In the genomic region with DNA sequence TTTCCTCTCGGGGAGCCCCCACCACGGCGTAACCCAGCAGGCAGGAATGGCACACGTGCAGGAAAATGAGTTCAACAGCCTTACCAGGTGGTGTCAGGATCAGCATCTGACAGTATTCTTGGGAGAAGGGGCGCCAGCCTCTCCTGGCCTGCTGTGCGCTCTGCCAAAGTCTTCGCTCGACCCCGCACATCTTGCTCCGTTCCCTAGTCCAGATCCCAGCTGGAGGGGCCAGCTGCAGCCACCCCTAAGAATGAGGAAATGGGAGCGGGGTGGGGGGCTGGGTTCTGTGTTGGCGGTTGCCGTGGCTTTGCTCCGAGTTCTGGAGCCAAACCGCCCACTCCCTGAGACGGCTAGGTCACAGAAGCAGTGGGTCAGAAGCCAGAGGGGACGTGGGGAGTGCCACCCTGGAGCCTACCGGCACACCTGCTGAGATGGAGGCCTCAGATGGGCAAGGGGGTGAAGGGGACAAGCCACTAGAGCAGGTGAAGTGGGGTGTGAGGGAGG, we compare ENCODE assay signal across 9 cellular contexts. TPM values are rescaled to one million over a fixed set of nuclear protein-coding genes. Genes with fewer than 3 reads are reported as not detected.
A peak's percentile ranks its signal among the peaks of the same experiment; 100 is the strongest.
DNase-seq lines count a peak whose midpoint lies in the region; ATAC-seq and TF ChIP-seq lines count a peak whose summit lies in the region.
"Had no signal": no experiment of that assay in that cellular context is flagged by ENCODE, and none has a peak within 500 bp of the region (broad histone marks: within the 10 kb centered on the region; RNA-seq: fewer than 3 reads in every experiment).

Gene CHCT1, plus strand, starts transcription at position 328 of the 504 bp plus-strand sequence. Its CDS starts 104 bp downstream, at position 432.

- CTCF ChIA-PET in activated CD4-positive, alpha-beta memory T cell treated with anti-CD3 and anti-CD28 coated beads for 36 hours (lab: Charles Lee): interaction anchor here (0.5 to 1.8 kb wide), 3 partner anchors 71 to 282 kb away, joined by 3 to 5 read pairs (median 3); no protein-coding TSS in a partner anchor

- POLR2A ChIA-PET in activated CD4-positive, alpha-beta memory T cell treated with anti-CD3 and anti-CD28 coated beads for 36 hours (lab: Charles Lee): no interaction called here

- H3K9me3 Mint-ChIP-seq in GM23338: no peaks in the 10 kb centered on the region; the same call in 2 of the 3 replicates
- no peaks in the 10 kb centered on the region for H3K9me3 Mint-ChIP-seq in activated CD4-positive, alpha-beta memory T cell treated with anti-CD3 and anti-CD28 coated beads for 36 hours

- DNase-seq in GM23338 (ENCODE audit: low spot score): peak; percentile 59
- DNase-seq in activated CD4-positive, alpha-beta memory T cell treated with anti-CD3 and anti-CD28 coated beads for 36 hours: no peak
- no peak for DNase-seq in left ventricle myocardium inferior
- DNase-seq in skeletal muscle cell (ENCODE audit: low read depth): no peak
- no peak for DNase-seq in NCI-H2107 treated with DMSO at 0.1 percent for 48 hours (lab: John Stamatoyannopoulos, UW; ENCODE audit: unreplicated experiment)
- no peak for DNase-seq in AML-193 (lab: John Stamatoyannopoulos, UW)

- H3K4me3 Mint-ChIP-seq in GM23338: peak within 1 kb of the TSS; percentile 70
- H3K4me3 Mint-ChIP-seq in activated CD4-positive, alpha-beta memory T cell treated with anti-CD3 and anti-CD28 coated beads for 36 hours: peak within 1 kb of the TSS; percentile 64

- no peak within 1 kb of the TSS for H3K27ac Mint-ChIP-seq in GM23338
- H3K27ac Mint-ChIP-seq in activated CD4-positive, alpha-beta memory T cell treated with anti-CD3 and anti-CD28 coated beads for 36 hours: no peak within 1 kb of the TSS

- H3K36me3 ChIP-seq in GM23338 (ENCODE audit: insufficient read depth) (no peaks in the 10 kb centered on the region; the same call in 1 of the 2 replicates), left ventricle myocardium inferior (no peaks in the 10 kb centered on the region)

- no peaks in the 10 kb centered on the region for H3K79me2 ChIP-seq in GM23338 (replicated peaks; ENCODE audit: insufficient read depth)

- H3K27ac ChIP-seq in GM23338 (ENCODE audit: low read depth) (no peak within 1 kb of the TSS), left ventricle myocardium inferior (replicated peaks) (peak within 1 kb of the TSS; percentile 46)

- no peaks in the 10 kb centered on the region for H4K20me1 ChIP-seq in GM23338 (replicated peaks; ENCODE audit: insufficient read depth)

- peak within 1 kb of the TSS; percentile 95 for H3K4me2 ChIP-seq in GM23338

- no peaks in the 10 kb centered on the region for H3K9me2 ChIP-seq in GM23338 (ENCODE audit: insufficient read depth)

- no peak for TF ChIP-seq CTCF in GM23338 (conservative IDR thresholded peaks at IDR 0.05; ENCODE audit: low read depth in 2 of 2)
- no peak for TF ChIP-seq CTCF in left ventricle myocardium inferior (IDR thresholded peaks at IDR 0.05; ENCODE audit: borderline replicate concordance)

- no peaks in the 10 kb centered on the region for H3K9me3 ChIP-seq in left ventricle myocardium inferior (replicated peaks)

- H3K36me3 Mint-ChIP-seq in GM23338 (ENCODE audit: low read depth): no peaks in the 10 kb centered on the region
- no peaks in the 10 kb centered on the region for H3K36me3 Mint-ChIP-seq in activated CD4-positive, alpha-beta memory T cell treated with anti-CD3 and anti-CD28 coated beads for 36 hours

- H3F3A ChIP-seq in GM23338 (replicated peaks; ENCODE audit: low read depth): peaks cover 10% of the 10 kb centered on the region

- H3K4me1 ChIP-seq in GM23338 (ENCODE audit: insufficient read depth) (peaks cover 9% of the 10 kb centered on the region), left ventricle myocardium inferior (peaks cover 12% of the 10 kb centered on the region)

- peak within 1 kb of the TSS; percentile 73 for H3K4me3 ChIP-seq in GM23338
- peak within 1 kb of the TSS; percentile 67 for H3K4me3 ChIP-seq in left ventricle myocardium inferior
- H3K4me3 ChIP-seq in skeletal muscle cell (ENCODE audit: low read depth, low read length): peak within 1 kb of the TSS; percentile 53

- H3K27me3 ChIP-seq in GM23338 (ENCODE audit: insufficient read depth) (peaks cover 15% of the 10 kb centered on the region), left ventricle myocardium inferior (ENCODE audit: low read depth) (no peaks in the 10 kb centered on the region)

- ATAC-seq in GM23338: peak; percentile 40
- no peak for ATAC-seq in HG02840 (IDR thresholded peaks at IDR 0.05; ENCODE audit: low FRiP score, unreplicated experiment)
- ATAC-seq in HG02970 (IDR thresholded peaks at IDR 0.05; ENCODE audit: low FRiP score, unreplicated experiment): no peak

- peaks cover 5% of the 10 kb centered on the region for H3K27me3 Mint-ChIP-seq in GM23338 (ENCODE audit: insufficient read depth, low read depth, poor library complexity)
- peaks cover 2% of the 10 kb centered on the region for H3K27me3 Mint-ChIP-seq in activated CD4-positive, alpha-beta memory T cell treated with anti-CD3 and anti-CD28 coated beads for 36 hours

- peaks cover 16% of the 10 kb centered on the region for H3K4me1 Mint-ChIP-seq in GM23338
- peaks cover 8% of the 10 kb centered on the region for H3K4me1 Mint-ChIP-seq in activated CD4-positive, alpha-beta memory T cell treated with anti-CD3 and anti-CD28 coated beads for 36 hours (ENCODE audit: low read depth)

- intact Hi-C loops in activated CD4-positive, alpha-beta memory T cell treated with anti-CD3 and anti-CD28 coated beads for 36 hours (cut with micrococcal nuclease): loop anchor here (5.0 to 10.0 kb wide), 2 partner anchors 163 to 215 kb away; no protein-coding TSS in a partner anchor
- intact Hi-C loops in left ventricle myocardium inferior (cut with micrococcal nuclease): no loop called here

- H2AFZ ChIP-seq in GM23338: peak within 1 kb of the TSS; percentile 100

TF ChIP-seq in GM23338, 12 proteins besides CTCF, POLR2A, EP300 and RAD21:
- no peak for TF ChIP-seq ETS1 (IDR thresholded peaks at IDR 0.05)
- TF ChIP-seq STAT1 (IDR thresholded peaks at IDR 0.05; ENCODE audit: unreplicated experiment): no peak
- no peak for TF ChIP-seq EZH2phosphoT487 (IDR thresholded peaks at IDR 0.05; ENCODE audit: unreplicated experiment)
- TF ChIP-seq POLR2AphosphoS5 (IDR thresholded peaks at IDR 0.05; ENCODE audit: low read depth): no peak

RNA-seq across cellular contexts. Expression of gene CHCT1, which starts in this region (rescaled TPM):
- not detected in 2 replicates for total RNA-seq in GM23338 (2014; rRNA removed; shearing (Covaris generic))
- 0.61 TPM in 1 of 2 replicates, not detected in the other for polyA plus RNA-seq in GM23338 (2016; fragmentation: Nextera tagmentation; extraction: Ambion mirVana)
- not detected for total RNA-seq in activated CD4-positive, alpha-beta memory T cell treated with anti-CD3 and anti-CD28 coated beads for 36 hours
- total RNA-seq in left ventricle myocardium inferior: not detected
- total RNA-seq: activated CD8-positive, alpha-beta memory T cell treated with anti-CD3 and anti-CD28 coated beads for 36 hours had no signal

Comparison
In these comparisons a context has a peak if more than half of its experiments do, and no peak if none do; other contexts are left out.
1. Peak in DNase-seq, ATAC-seq, H3K4me3 ChIP-seq and H3K4me2 ChIP-seq in GM23338; RNA of the gene not detected or under 1 TPM.